13 cellular contexts compared by ENCODE assay signal in the genomic region with DNA sequence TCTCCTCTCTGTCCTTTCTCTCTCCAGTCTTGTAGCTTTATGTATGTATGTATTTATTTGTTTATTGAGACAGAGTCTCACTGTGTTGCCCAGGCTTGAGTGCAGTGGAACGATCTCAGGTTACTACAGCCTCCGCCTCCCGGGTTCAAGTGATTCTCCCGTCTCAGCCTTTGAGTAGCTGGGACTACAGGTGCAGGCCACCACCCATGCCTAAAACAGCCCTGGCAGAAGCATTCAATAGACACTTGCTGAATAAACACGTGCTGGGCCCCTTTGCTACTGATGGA. TPM values are rescaled to one million over a fixed set of nuclear protein-coding genes. Genes with fewer than 3 reads are reported as not detected.
DNase-seq lines count a peak whose midpoint lies in the region; ATAC-seq, FAIRE-seq and TF ChIP-seq lines count a peak whose summit lies in the region.
"Had no signal": no experiment of that assay in that cellular context is flagged by ENCODE, and none has a peak within 500 bp of the region (broad histone marks: within the 10 kb centered on the region; RNA-seq: fewer than 3 reads in every experiment).

No MANE protein-coding gene starts in this region.

- TF ChIP-seq RAD21 in A549 (conservative IDR thresholded peaks at IDR 0.05 in 1 of 2, IDR thresholded peaks at IDR 0.05 in 1 of 2) = no peak

- peak overlapping the region; percentile 96 for H3K4me3 Mint-ChIP-seq in activated naive CD8-positive, alpha-beta T cell

- no peaks in the 10 kb centered on the region for H3K27me3 ChIP-seq in mucosa of rectum (ENCODE audit: control insufficient read depth in 2 of 2, insufficient read depth in 2 of 2, low read length in 2 of 2)
- H3K27me3 ChIP-seq: pancreas had no signal

- CTCF ChIA-PET in A549 (lab: Yijun Ruan, JAX) = no interaction called here

- no peak for TF ChIP-seq POLR2A in A549 (IDR thresholded peaks at IDR 0.05; ENCODE audit: low read length)

- TF ChIP-seq EP300 in A549 (IDR thresholded peaks at IDR 0.05) = no peak

- H3K4me1 ChIP-seq in A549 (peaks cover 18% of the 10 kb centered on the region; the same call in 2 of the 3 replicates), mucosa of rectum (ENCODE audit: control insufficient read depth in 2 of 2, insufficient read depth in 2 of 2, low read length in 2 of 2) (peaks cover 25 to 28% of the 10 kb centered on the region in 2 donors)

- no peak overlapping the region for H3K27ac ChIP-seq in A549
- no peak overlapping the region for H3K27ac ChIP-seq in mucosa of rectum (ENCODE audit: low read depth in 2 of 2, low read length in 2 of 2)
- H3K27ac ChIP-seq: pancreas had no signal

- no peak for DNase-seq in A549 (ENCODE audit: low read depth in 1 of 2, low spot score in 1 of 2)
- no peak for DNase-seq in GM12864 (ENCODE audit: low read depth)
- no peak for DNase-seq in stimulated activated CD4-positive, alpha-beta T cell treated with anti-CD3 and anti-CD28 coated beads, Interleukin-1b, Interleukin-23, amount 100 ng/mL, for 48 hours
- DNase-seq in SKM-1 (lab: John Stamatoyannopoulos, UW; ENCODE audit: unreplicated experiment) = no peak
- DNase-seq in activated effector memory CD4-positive, alpha-beta T cell treated with anti-CD3 and anti-CD28 coated beads, Interleukin-2, amount 50 U/mL, for 16 hours = no peak
- DNase-seq: activated CD8-positive, alpha-beta memory T cell treated with anti-CD3 and anti-CD28 coated beads, Interleukin-2, amount 50 U/mL, for 4 hours; dermis blood vessel endothelial cell; NCI-H187; pancreas had no signal

- FAIRE-seq in A549 (lab: Jason Lieb, UNC) = no peak
- FAIRE-seq: H1, pancreas had no signal

- POLR2A ChIA-PET in A549 (lab: Yijun Ruan, JAX) = interaction anchor here (1.1 kb wide), 1 partner anchor 15 kb away, joined by 4 read pairs; no protein-coding TSS in a partner anchor

- peaks cover 6% of the 10 kb centered on the region for H3K36me3 Mint-ChIP-seq in activated naive CD8-positive, alpha-beta T cell

- no peak overlapping the region for H3K27ac Mint-ChIP-seq in activated naive CD8-positive, alpha-beta T cell

- ATAC-seq in A549 (no peak), GM19328 (IDR thresholded peaks at IDR 0.05; ENCODE audit: unreplicated experiment) (no peak)
- ATAC-seq: pancreas had no signal

- H3K9me3 Mint-ChIP-seq in activated naive CD8-positive, alpha-beta T cell (ENCODE audit: low read depth) = no peaks in the 10 kb centered on the region

- H3K27me3 Mint-ChIP-seq in activated naive CD8-positive, alpha-beta T cell = no peaks in the 10 kb centered on the region

- 93% methylated on average over 4 of the region's 5 CpGs for WGBS in A549 (ENCODE audit: missing lambda C conversion rate)

- peaks cover 32 to 41% of the 10 kb centered on the region in 2 donors for H3K36me3 ChIP-seq in mucosa of rectum (ENCODE audit: control insufficient read depth in 2 of 2, insufficient read depth in 2 of 2, low read length in 2 of 2)

- H3K9me3 ChIP-seq in A549 (no peaks in the 10 kb centered on the region), mucosa of rectum (ENCODE audit: control insufficient read depth in 2 of 2, low read length in 2 of 2) (no peaks in the 10 kb centered on the region)
- H3K9me3 ChIP-seq: pancreas had no signal

- TF ChIP-seq CTCF in A549 (IDR thresholded peaks at IDR 0.05) = no peak
- no peak for TF ChIP-seq CTCF in GM12864 (IDR thresholded peaks at IDR 0.05; ENCODE audit: low read depth, low read length, missing control alignments)

- H3K4me3 ChIP-seq in A549 (no peak overlapping the region), GM12864 (ENCODE audit: low read depth, low read length) (peak overlapping the region; percentile 73), mucosa of rectum (ENCODE audit: low read length in 2 of 2) (peak overlapping the region; percentile 19 to 75)

- H3K9ac ChIP-seq in mucosa of rectum (ENCODE audit: low read depth in 1 of 2, low read length in 2 of 2) = no peak overlapping the region

- peaks cover 37% of the 10 kb centered on the region for H3K4me1 Mint-ChIP-seq in activated naive CD8-positive, alpha-beta T cell (ENCODE audit: low read depth)

- H3K4me2 ChIP-seq in A549 = peak overlapping the region; percentile 85; the same call in 1 of the 3 replicates

TF ChIP-seq in A549, 52 proteins besides CTCF, POLR2A, EP300 and RAD21:
- TF ChIP-seq, protein P1, sequence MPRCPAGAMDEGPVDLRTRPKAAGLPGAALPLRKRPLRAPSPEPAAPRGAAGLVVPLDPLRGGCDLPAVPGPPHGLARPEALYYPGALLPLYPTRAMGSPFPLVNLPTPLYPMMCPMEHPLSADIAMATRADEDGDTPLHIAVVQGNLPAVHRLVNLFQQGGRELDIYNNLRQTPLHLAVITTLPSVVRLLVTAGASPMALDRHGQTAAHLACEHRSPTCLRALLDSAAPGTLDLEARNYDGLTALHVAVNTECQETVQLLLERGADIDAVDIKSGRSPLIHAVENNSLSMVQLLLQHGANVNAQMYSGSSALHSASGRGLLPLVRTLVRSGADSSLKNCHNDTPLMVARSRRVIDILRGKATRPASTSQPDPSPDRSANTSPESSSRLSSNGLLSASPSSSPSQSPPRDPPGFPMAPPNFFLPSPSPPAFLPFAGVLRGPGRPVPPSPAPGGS (IDR thresholded peaks at IDR 0.05) = no peak
- TF ChIP-seq, protein P2, sequence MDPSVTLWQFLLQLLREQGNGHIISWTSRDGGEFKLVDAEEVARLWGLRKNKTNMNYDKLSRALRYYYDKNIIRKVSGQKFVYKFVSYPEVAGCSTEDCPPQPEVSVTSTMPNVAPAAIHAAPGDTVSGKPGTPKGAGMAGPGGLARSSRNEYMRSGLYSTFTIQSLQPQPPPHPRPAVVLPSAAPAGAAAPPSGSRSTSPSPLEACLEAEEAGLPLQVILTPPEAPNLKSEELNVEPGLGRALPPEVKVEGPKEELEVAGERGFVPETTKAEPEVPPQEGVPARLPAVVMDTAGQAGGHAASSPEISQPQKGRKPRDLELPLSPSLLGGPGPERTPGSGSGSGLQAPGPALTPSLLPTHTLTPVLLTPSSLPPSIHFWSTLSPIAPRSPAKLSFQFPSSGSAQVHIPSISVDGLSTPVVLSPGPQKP (IDR thresholded peaks at IDR 0.05; ENCODE audit: low read depth, low read length) = no peak
- TF ChIP-seq ZC3H11A (IDR thresholded peaks at IDR 0.05) = no peak
- TF ChIP-seq RFX5 (IDR thresholded peaks at IDR 0.05) = no peak
- no peak for TF ChIP-seq PHF8 (IDR thresholded peaks at IDR 0.05; ENCODE audit: borderline replicate concordance, low read depth)
- no peak for TF ChIP-seq CHD2 (IDR thresholded peaks at IDR 0.05; ENCODE audit: low read length, partially characterized antibody)
- no peak for TF ChIP-seq EHF (CRISPR knock-in tag; IDR thresholded peaks at IDR 0.05)
- TF ChIP-seq, protein P3, sequence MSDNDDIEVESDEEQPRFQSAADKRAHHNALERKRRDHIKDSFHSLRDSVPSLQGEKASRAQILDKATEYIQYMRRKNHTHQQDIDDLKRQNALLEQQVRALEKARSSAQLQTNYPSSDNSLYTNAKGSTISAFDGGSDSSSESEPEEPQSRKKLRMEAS (IDR thresholded peaks at IDR 0.05) = no peak
- TF ChIP-seq NPAS2 (CRISPR knock-in tag; IDR thresholded peaks at IDR 0.05; ENCODE audit: borderline replicate concordance) = no peak
- TF ChIP-seq HOXA7 (CRISPR knock-in tag; IDR thresholded peaks at IDR 0.05) = no peak
- no peak for TF ChIP-seq ZNF302 (CRISPR knock-in tag; IDR thresholded peaks at IDR 0.05)
- TF ChIP-seq HDAC2 (IDR thresholded peaks at IDR 0.05) = no peak
- no peak for TF ChIP-seq CBX8 (IDR thresholded peaks at IDR 0.05)
- no peak for TF ChIP-seq POLR2AphosphoS2 (conservative IDR thresholded peaks at IDR 0.05; ENCODE audit: low read length)
- TF ChIP-seq TFCP2L1 (CRISPR knock-in tag; IDR thresholded peaks at IDR 0.05) = no peak
- TF ChIP-seq, protein P4, sequence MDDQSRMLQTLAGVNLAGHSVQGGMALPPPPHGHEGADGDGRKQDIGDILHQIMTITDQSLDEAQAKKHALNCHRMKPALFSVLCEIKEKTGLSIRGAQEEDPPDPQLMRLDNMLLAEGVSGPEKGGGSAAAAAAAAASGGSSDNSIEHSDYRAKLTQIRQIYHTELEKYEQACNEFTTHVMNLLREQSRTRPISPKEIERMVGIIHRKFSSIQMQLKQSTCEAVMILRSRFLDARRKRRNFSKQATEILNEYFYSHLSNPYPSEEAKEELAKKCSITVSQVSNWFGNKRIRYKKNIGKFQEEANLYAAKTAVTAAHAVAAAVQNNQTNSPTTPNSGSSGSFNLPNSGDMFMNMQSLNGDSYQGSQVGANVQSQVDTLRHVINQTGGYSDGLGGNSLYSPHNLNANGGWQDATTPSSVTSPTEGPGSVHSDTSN (IDR thresholded peaks at IDR 0.05) = no peak

RNA-seq across cellular contexts. Expression of a gene that starts 2.5 kb away (rescaled TPM):
- 23.0 and 26.1 TPM in 2 replicates for polyA plus RNA-seq in A549 (2011; rRNA removed)
- 50.7 and 67.3 TPM in 2 replicates for polyA plus RNA-seq in A549 (2012; cell fraction: cytosol; rRNA removed)
- polyA plus RNA-seq in A549 (2012; cell fraction: nucleus; rRNA removed) = 54.3 and 92.8 TPM in 2 replicates
- polyA plus RNA-seq in A549 (2017; fragmentation: RNase III; extraction: RNeasy Plus Mini Kit Qiagen cat#74134 plus additional on column Dnase treatment) = 22.3 to 23.5 TPM (median 23.3 TPM) in 3 replicates
- 19.5 and 21.6 TPM in 2 replicates for polyA minus RNA-seq in A549 (2011; rRNA and poly(A)+ RNA removed)

RNA-seq across cellular contexts. Expression of a gene that starts 10.7 kb away (rescaled TPM):
- polyA plus RNA-seq in A549 (2011; rRNA removed) (53.8 and 66.7 TPM in 2 replicates), A549 (2017; fragmentation: RNase III; extraction: RNeasy Plus Mini Kit Qiagen cat#74134 plus additional on column Dnase treatment) (78.6 to 85.2 TPM (median 83.9 TPM) in 3 replicates)
- 65.6 and 81.8 TPM in 2 replicates for polyA plus RNA-seq in A549 (2012; cell fraction: cytosol; rRNA removed)
- polyA plus RNA-seq in A549 (2012; cell fraction: nucleus; rRNA removed) = 154 and 189 TPM in 2 replicates
- 80.8 and 92.3 TPM in 2 replicates for polyA minus RNA-seq in A549 (2011; rRNA and poly(A)+ RNA removed)

RNA-seq across cellular contexts. Expression of a gene that starts 56.5 kb away (rescaled TPM):
- 34.7 and 40.3 TPM in 2 replicates for polyA plus RNA-seq in A549 (2011; rRNA removed)
- polyA plus RNA-seq in A549 (2012; cell fraction: cytosol; rRNA removed) = 28.0 and 30.9 TPM in 2 replicates
- polyA plus RNA-seq in A549 (2012; cell fraction: nucleus; rRNA removed) = 42.7 and 57.4 TPM in 2 replicates
- polyA plus RNA-seq in A549 (2017; fragmentation: RNase III; extraction: RNeasy Plus Mini Kit Qiagen cat#74134 plus additional on column Dnase treatment) = 35.7 to 36.8 TPM (median 35.9 TPM) in 3 replicates
- polyA minus RNA-seq in A549 (2011; rRNA and poly(A)+ RNA removed) = 40.6 and 44.2 TPM in 2 replicates
